Comparison of ENCODE assay signal across 8 cellular contexts in genomic region chr6:134640975-134641429, GRCh38.
A peak's percentile ranks its signal among the peaks of the same experiment; 100 is the strongest.
DNase-seq lines count a peak whose midpoint lies in the region; ATAC-seq and TF ChIP-seq lines count a peak whose summit lies in the region.

No MANE protein-coding gene starts in this region.

- H3K27ac ChIP-seq in DOHH2 (ENCODE audit: low read depth, low read length): no peak overlapping the region

- H3K4me1 Mint-ChIP-seq in activated naive CD4-positive, alpha-beta T cell treated with anti-CD3 and anti-CD28 coated beads, Interleukin-2, amount 10 ng/mL, durations not matched to agents 7 days and 5 days: peaks cover 19% of the 10 kb centered on the region
- H3K4me1 Mint-ChIP-seq in type B pancreatic cell (ENCODE audit: unreplicated experiment): peaks cover 24% of the 10 kb centered on the region

- H3K4me3 ChIP-seq in DOHH2 (ENCODE audit: low read length) (no peak overlapping the region), LNCaP clone FGC (ENCODE audit: low read depth, low read length) (no peak overlapping the region)

- peak; percentile 89 for ATAC-seq in GM21825 (IDR thresholded peaks at IDR 0.05; ENCODE audit: unreplicated experiment)

- CTCF ChIA-PET in activated naive CD4-positive, alpha-beta T cell treated with anti-CD3 and anti-CD28 coated beads, Interleukin-2, amount 10 ng/mL, durations not matched to agents 7 days and 5 days (lab: Charles Lee): interaction anchor here (0.7 to 2.5 kb wide), 38 partner anchors 8 to 782 kb away, joined by 3 to 18 read pairs (median 4); partner anchors contain the start of gene SGK1

- TF ChIP-seq CTCF in DOHH2 (IDR thresholded peaks at IDR 0.05; ENCODE audit: low read depth, low read length, poor library complexity, severe bottlenecking) (peak; percentile 95), LNCaP clone FGC (IDR thresholded peaks at IDR 0.05; ENCODE audit: control insufficient read depth, extremely low read depth, insufficient read depth) (peak; percentile 95), type B pancreatic cell (conservative IDR thresholded peaks at IDR 0.05) (peak; percentile 89)

- no peaks in the 10 kb centered on the region for H3K36me3 Mint-ChIP-seq in activated naive CD4-positive, alpha-beta T cell treated with anti-CD3 and anti-CD28 coated beads, Interleukin-2, amount 10 ng/mL, durations not matched to agents 7 days and 5 days
- peaks cover 5% of the 10 kb centered on the region for H3K36me3 Mint-ChIP-seq in type B pancreatic cell

- H3K79me2 ChIP-seq in DOHH2 (ENCODE audit: control insufficient read depth, low read length): no peaks in the 10 kb centered on the region

- H3K4me2 ChIP-seq in DOHH2 (ENCODE audit: low read length): no peak overlapping the region

- no peaks in the 10 kb centered on the region for H3K9me3 ChIP-seq in DOHH2 (ENCODE audit: control insufficient read depth, insufficient read depth, low read length)

- H3K9me2 ChIP-seq in DOHH2 (replicated peaks; ENCODE audit: control insufficient read depth, low read length): no peaks in the 10 kb centered on the region

- DNase-seq in LNCaP clone FGC (ENCODE audit: low read depth) (peak; percentile 41), SK-N-DZ (ENCODE audit: low spot score) (peak; percentile 35), glomerular visceral epithelial cell (ENCODE audit: extremely low spot score) (peak; percentile 87), pons (ENCODE audit: low spot score) (peak; percentile 96), type B pancreatic cell (ENCODE audit: extremely low spot score, unreplicated experiment) (no peak)
- DNase-seq in activated naive CD4-positive, alpha-beta T cell treated with anti-CD3 and anti-CD28 coated beads, Interleukin-2, amount 10 ng/mL, durations not matched to agents 7 days and 5 days: peak; percentile 83

- no peaks in the 10 kb centered on the region for H3F3A ChIP-seq in DOHH2 (ENCODE audit: control insufficient read depth, insufficient read depth)

- H3K4me1 ChIP-seq in DOHH2 (ENCODE audit: control insufficient read depth, low read length): peaks cover 4% of the 10 kb centered on the region; the same call in 1 of the 2 replicates

- no peaks in the 10 kb centered on the region for H3K36me3 ChIP-seq in DOHH2 (ENCODE audit: control insufficient read depth, low read length)

- H3K27ac Mint-ChIP-seq in activated naive CD4-positive, alpha-beta T cell treated with anti-CD3 and anti-CD28 coated beads, Interleukin-2, amount 10 ng/mL, durations not matched to agents 7 days and 5 days: no peak overlapping the region
- no peak overlapping the region for H3K27ac Mint-ChIP-seq in type B pancreatic cell

- no peaks in the 10 kb centered on the region for H4K20me1 ChIP-seq in DOHH2 (ENCODE audit: control insufficient read depth, insufficient read depth, low read depth, low read length)

- H3K27me3 Mint-ChIP-seq in activated naive CD4-positive, alpha-beta T cell treated with anti-CD3 and anti-CD28 coated beads, Interleukin-2, amount 10 ng/mL, durations not matched to agents 7 days and 5 days: peaks cover 11% of the 10 kb centered on the region
- H3K27me3 Mint-ChIP-seq in type B pancreatic cell: peaks cover 14% of the 10 kb centered on the region

- no peaks in the 10 kb centered on the region for H3K27me3 ChIP-seq in DOHH2 (ENCODE audit: control insufficient read depth, low read length)

- H3K9me3 Mint-ChIP-seq in activated naive CD4-positive, alpha-beta T cell treated with anti-CD3 and anti-CD28 coated beads, Interleukin-2, amount 10 ng/mL, durations not matched to agents 7 days and 5 days: no peaks in the 10 kb centered on the region
- peaks cover 4% of the 10 kb centered on the region for H3K9me3 Mint-ChIP-seq in type B pancreatic cell

- no peak overlapping the region for H3K4me3 Mint-ChIP-seq in activated naive CD4-positive, alpha-beta T cell treated with anti-CD3 and anti-CD28 coated beads, Interleukin-2, amount 10 ng/mL, durations not matched to agents 7 days and 5 days
- H3K4me3 Mint-ChIP-seq in type B pancreatic cell: no peak overlapping the region
